Comparison of ENCODE assay signal across 23 cellular contexts in the genomic region with DNA sequence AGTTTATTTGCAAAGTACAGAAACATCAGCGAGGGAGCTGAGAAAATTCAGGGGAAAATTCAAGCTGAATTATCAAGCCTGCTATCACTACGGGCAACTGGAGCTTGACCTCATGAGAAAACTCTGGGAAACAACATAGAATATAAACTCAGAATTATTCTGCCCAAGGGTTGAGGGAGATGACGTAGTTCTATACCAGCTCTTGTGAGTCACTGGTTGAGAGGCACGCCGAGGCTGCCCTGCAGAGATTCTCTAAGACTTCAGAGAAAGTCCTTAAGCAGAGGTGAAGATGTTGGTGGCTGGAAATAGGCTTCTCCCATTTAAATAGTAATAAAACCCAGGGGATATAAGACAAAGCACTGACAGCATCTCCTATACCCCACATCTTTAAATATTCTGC. TPM values are rescaled to one million over a fixed set of nuclear protein-coding genes. Genes with fewer than 3 reads are reported as not detected.
A peak's percentile ranks its signal among the peaks of the same experiment; 100 is the strongest.
DNase-seq lines count a peak whose midpoint lies in the region; TF ChIP-seq lines count a peak whose summit lies in the region.
"Had no signal": no experiment of that assay in that cellular context is flagged by ENCODE, and none has a peak within 500 bp of the region (broad histone marks: within the 10 kb centered on the region; RNA-seq: fewer than 3 reads in every experiment).

No MANE protein-coding gene starts in this region.

- no peak overlapping the region for H3K14ac ChIP-seq in trophoblast cell (ENCODE audit: low read length)

- H2BK5ac ChIP-seq in trophoblast cell (ENCODE audit: low read depth, low read length, poor library complexity), result no peak overlapping the region

- H3K36me3 ChIP-seq in esophagus muscularis mucosa (peaks cover 0 to 20% (median 14%) of the 10 kb centered on the region in 4 donors), trophoblast cell (ENCODE audit: control insufficient read depth in 1 of 2, insufficient read depth in 2 of 2, low read length in 2 of 2) (peaks cover 7 to 8% of the 10 kb centered on the region in 2 experiments), GM23248 (ENCODE audit: low read depth) (peaks cover 8% of the 10 kb centered on the region; the same call in 1 of the 2 replicates)
- H3K36me3 ChIP-seq: ovary had no signal

- no peak overlapping the region for H4K8ac ChIP-seq in trophoblast cell (ENCODE audit: low read depth, low read length)

- TF ChIP-seq POLR2A in esophagus muscularis mucosa (IDR thresholded peaks at IDR 0.05; ENCODE audit: low read depth), result no peak

- no peak overlapping the region for H2AFZ ChIP-seq in trophoblast cell (ENCODE audit: insufficient read depth, low read length, poor library complexity)
- H2AFZ ChIP-seq in GM23248, result no peak overlapping the region
- H2AFZ ChIP-seq: GM23338 had no signal

- 66% methylated on average over 5 of the region's 5 CpGs for WGBS in esophagus muscularis mucosa
- no CpG with 5 or more reads among the region's 5 CpGs for WGBS in trophoblast cell (ENCODE audit: extremely low coverage, insufficient coverage, insufficient read length)
- 80 to 81% methylated on average over 5 of the region's 5 CpGs for WGBS in GM23248 (ENCODE audit: low coverage in 1 of 2, low lambda C conversion rate in 2 of 2, missing lambda C conversion rate in 2 of 2), 2 experiments

- H3F3A ChIP-seq in GM23248 (ENCODE audit: insufficient read depth), result no peaks in the 10 kb centered on the region

- H4K91ac ChIP-seq in trophoblast cell (ENCODE audit: low read depth, low read length), result no peak overlapping the region

- H3K9ac ChIP-seq in trophoblast cell (ENCODE audit: low read length) (no peak overlapping the region), GM23248 (no peak overlapping the region)

- peaks cover 4 to 72% (median 59%) of the 10 kb centered on the region in 4 donors for H3K4me1 ChIP-seq in esophagus muscularis mucosa
- H3K4me1 ChIP-seq in trophoblast cell (ENCODE audit: control insufficient read depth in 1 of 2, insufficient read depth in 2 of 2, low read length in 2 of 2), result no peaks in the 10 kb centered on the region
- no peaks in the 10 kb centered on the region for H3K4me1 ChIP-seq in GM23248 (ENCODE audit: insufficient read depth)
- H3K4me1 ChIP-seq: testis had no signal

- in situ Hi-C loops in GM23248 (cut with MboI), result no loop called here

- no peak for TF ChIP-seq EP300 in esophagus muscularis mucosa (IDR thresholded peaks at IDR 0.05)

- H4K12ac ChIP-seq in trophoblast cell (ENCODE audit: low read depth, low read length), result no peak overlapping the region

- H4K20me1 ChIP-seq in GM23248 (ENCODE audit: insufficient read depth), result no peaks in the 10 kb centered on the region

- peaks cover under 1% of the 10 kb centered on the region for H3K79me2 ChIP-seq in trophoblast cell (ENCODE audit: control insufficient read depth, insufficient read depth, low read length, poor library complexity)
- peaks cover 25% of the 10 kb centered on the region for H3K79me2 ChIP-seq in GM23248 (ENCODE audit: insufficient read depth)

- no peaks in the 10 kb centered on the region for H3K9me2 ChIP-seq in GM23248 (ENCODE audit: insufficient read depth)

- no peak overlapping the region for H2BK12ac ChIP-seq in trophoblast cell (ENCODE audit: low read length)

- H3K4me3 ChIP-seq in esophagus muscularis mucosa (peak overlapping the region in 3 of 4 donors; percentile 14 to 23 (median 15)), trophoblast cell (ENCODE audit: low read depth, low read length) (no peak overlapping the region), GM23248 (no peak overlapping the region)
- H3K4me3 ChIP-seq: GM23338, ovary, testis had no signal

- H3K18ac ChIP-seq in trophoblast cell (ENCODE audit: low read length), result no peak overlapping the region

- H3K27ac ChIP-seq in esophagus muscularis mucosa (replicated peaks in 1 of 4) (peak overlapping the region in 1 of 4 donors; percentile 14), trophoblast cell (ENCODE audit: low read depth, low read length) (no peak overlapping the region), GM23248 (no peak overlapping the region)
- H3K27ac ChIP-seq: ovary, testis had no signal

- H3K9me3 ChIP-seq in esophagus muscularis mucosa (no peaks in the 10 kb centered on the region), trophoblast cell (ENCODE audit: insufficient read depth, low read depth, low read length) (no peaks in the 10 kb centered on the region), GM23248 (ENCODE audit: low read depth) (no peaks in the 10 kb centered on the region)
- H3K9me3 ChIP-seq: ovary, testis had no signal

- H2AK5ac ChIP-seq in trophoblast cell (ENCODE audit: low read length), result no peak overlapping the region

- H3K23ac ChIP-seq in trophoblast cell (ENCODE audit: low read length), result no peak overlapping the region

- H3K4me2 ChIP-seq in trophoblast cell (ENCODE audit: low read length) (no peak overlapping the region), GM23248 (ENCODE audit: unreplicated experiment) (no peak overlapping the region)
- H3K4me2 ChIP-seq: GM23338 had no signal

- TF ChIP-seq CTCF in esophagus muscularis mucosa (IDR thresholded peaks at IDR 0.05) (no peak), GM20000 (IDR thresholded peaks at IDR 0.05; ENCODE audit: extremely low read depth, missing control alignments) (no peak)

- no peaks in the 10 kb centered on the region for H3K27me3 ChIP-seq in esophagus muscularis mucosa
- H3K27me3 ChIP-seq in trophoblast cell (ENCODE audit: insufficient read depth, low read length), result no peaks in the 10 kb centered on the region
- H3K27me3 ChIP-seq in GM23248 (replicated peaks; ENCODE audit: insufficient read depth), result no peaks in the 10 kb centered on the region
- H3K27me3 ChIP-seq: ovary, testis had no signal

- peak overlapping the region; percentile 75 for H3K4ac ChIP-seq in trophoblast cell (ENCODE audit: low read depth, low read length)

- no peaks in the 10 kb centered on the region for H3K79me1 ChIP-seq in trophoblast cell (ENCODE audit: low read length)

- peak; percentile 20 for DNase-seq in EL
- peak; percentile 65 for DNase-seq in RPMI7951 (ENCODE audit: low read depth)
- DNase-seq in esophagus muscularis mucosa (ENCODE audit: extremely low spot score), result no peak
- DNase-seq in trophoblast cell, result peak in 1 of 2 donors; percentile 48
- DNase-seq in GM20000 (ENCODE audit: low spot score), result no peak
- no peak for DNase-seq in GM23248
- no peak for DNase-seq in SKM-1 (lab: John Stamatoyannopoulos, UW; ENCODE audit: unreplicated experiment)
- DNase-seq: activated B cell treated with CpG ODN at 0.5 μM for 24 hours; activated effector memory CD4-positive, alpha-beta T cell treated with anti-CD3 and anti-CD28 coated beads, Interleukin-2, amount 50 U/mL, for 16 hours; activated T-cell treated with anti-CD3 and anti-CD28 coated beads, Interleukin-2, amount 50 U/mL, for 24 hours; anterior cingulate cortex; DMS 273 treated with DMSO at 0.1 percent for 48 hours; hypothalamus; NCI-H146; NCI-H2107; NCI-H345; NCI-H748 treated with DMSO at 0.1 percent for 48 hours; ovary; right cardiac atrium; stimulated activated CD4-positive, alpha-beta T cell treated with anti-CD3 and anti-CD28 coated beads, Interleukin-1b, Interleukin-23, amount 100 ng/mL, for 48 hours; stimulated activated naive CD8-positive, alpha-beta T cell treated with anti-CD3 and anti-CD28 coated beads, Interleukin-15, Interleukin-2, amounts not matched to agents 100 U/mL and 50 U/mL, for 24 hours; testis had no signal

- H2BK120ac ChIP-seq in trophoblast cell (ENCODE audit: insufficient read depth, low read length, poor library complexity), result no peak overlapping the region

- intact Hi-C loops in esophagus muscularis mucosa (cut with DNase I), result no loop called here

RNA-seq across cellular contexts. Expression of a gene that starts 12.3 kb away (rescaled TPM):
- total RNA-seq in RPMI7951 (2014; rRNA removed; shearing (Covaris generic)), result 0.78 and 1.2 TPM in 2 replicates
- 100 to 1,000 TPM in 2 of 4 donors, 10 to 100 TPM in 2; 75.5 to 119 (median 99.3) TPM for total RNA-seq in esophagus muscularis mucosa
- polyA plus RNA-seq in trophoblast cell (2013), result 9.0 and 9.2 TPM in 2 replicates
- total RNA-seq in GM23248 (2014; rRNA removed; shearing (Covaris generic)), result 4.8 and 6.7 TPM in 2 replicates
- polyA plus RNA-seq in GM23248 (2016; fragmentation: Nextera tagmentation; extraction: Ambion mirVana), result 1.4 TPM in 2 replicates

Comparison
In these comparisons a context has a peak if more than half of its experiments do, and no peak if none do; other contexts are left out.
1. DNase-seq: peak in EL (single experiment) and RPMI7951 (single experiment); none in esophagus muscularis mucosa (single experiment), GM20000 (single experiment), GM23248 (single experiment) and SKM-1 (single experiment).
2. H3K4me3 ChIP-seq: peak in esophagus muscularis mucosa (3 of 4); none in trophoblast cell (single experiment) and GM23248 (single experiment).